1 cellular context compared by ENCODE assay signal in the genomic region with DNA sequence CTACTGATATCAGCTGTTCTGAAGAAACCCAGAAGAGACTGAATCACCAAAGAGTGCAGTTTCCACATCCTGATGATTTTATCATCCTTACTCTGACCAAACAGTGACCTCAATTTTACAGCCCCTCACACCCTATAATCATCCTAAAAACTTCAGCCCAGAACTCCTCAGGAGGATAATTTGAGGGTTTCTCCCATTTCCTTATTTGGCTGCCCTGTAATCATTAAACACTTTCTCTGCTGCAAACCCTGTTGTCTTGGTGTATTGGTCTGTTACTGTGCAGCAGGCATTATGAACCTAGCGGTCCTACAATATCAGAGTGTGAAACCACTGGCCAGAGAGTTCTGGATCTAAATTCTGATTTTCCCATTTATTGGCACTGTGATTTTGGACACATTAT.
TF ChIP-seq lines count a peak whose summit lies in the region.

No MANE protein-coding gene starts in this region.

TF ChIP-seq in HEK293, 187 proteins besides CTCF, POLR2A, EP300 and RAD21 (continued from another document):
- TF ChIP-seq SP3 (tag by site-specific recombination; IDR thresholded peaks at IDR 0.05) (no peak), ZNF624 (tag by site-specific recombination; IDR thresholded peaks at IDR 0.05) (no peak), ZNF292 (tag by site-specific recombination; IDR thresholded peaks at IDR 0.05; ENCODE audit: borderline replicate concordance, low read depth) (no peak), TRIM28 (IDR thresholded peaks at IDR 0.05; ENCODE audit: borderline replicate concordance, low read length) (0 out of 2 replicates have a peak, but pooled peaks have one; percentile 44)
